Comparison of ENCODE assay signal across 8 cellular contexts in genomic region chr3:190701096-190701532, GRCh38.
DNase-seq lines count a peak whose midpoint lies in the region; ATAC-seq, FAIRE-seq and TF ChIP-seq lines count a peak whose summit lies in the region.

No MANE protein-coding gene starts in this region.

- WGBS in pancreas, 2 donors = 6 to 7% methylated on average over 4 of the region's 4 CpGs

- no peak for DNase-seq in GM10266 (ENCODE audit: extremely low spot score)
- peak; percentile 20 for DNase-seq in HS-27A (ENCODE audit: low read depth)
- no peak for DNase-seq in RWPE2 (ENCODE audit: low spot score)
- peak; percentile 78 for DNase-seq in fibroblast of gingiva (ENCODE audit: low read depth)
- peak; percentile 48 to 70 (median 58) for DNase-seq in pancreas
- DNase-seq in naive thymus-derived CD8-positive, alpha-beta T cell = no peak
- no peak for DNase-seq in CD4-positive, alpha-beta memory T cell

- no peaks in the 10 kb centered on the region for H3K9me3 ChIP-seq in RWPE2 (ENCODE audit: severe bottlenecking)
- H3K9me3 ChIP-seq in pancreas = no peaks in the 10 kb centered on the region
- H3K9me3 ChIP-seq in CD4-positive, alpha-beta memory T cell (ENCODE audit: control insufficient read depth in 1 of 2, low read length in 2 of 2) = no peaks in the 10 kb centered on the region

- intact Hi-C loops in pancreas (cut with DNase I) = loop anchor here in 1 of 3 donors (5.0 kb wide), 1 partner anchor 351 kb away; no protein-coding TSS in a partner anchor
- intact Hi-C loops in CD4-positive, alpha-beta memory T cell (cut with micrococcal nuclease) = no loop called here

- H3K27ac ChIP-seq in RWPE2 (ENCODE audit: poor library complexity, severe bottlenecking) (no peak overlapping the region), pancreas (no peak overlapping the region)
- H3K27ac ChIP-seq in CD4-positive, alpha-beta memory T cell (ENCODE audit: low read depth, low read length) = no peak overlapping the region

- H3K4me1 Mint-ChIP-seq in naive thymus-derived CD8-positive, alpha-beta T cell = no peaks in the 10 kb centered on the region
- H3K4me1 Mint-ChIP-seq in CD4-positive, alpha-beta memory T cell = no peaks in the 10 kb centered on the region

- POLR2A ChIA-PET in naive thymus-derived CD8-positive, alpha-beta T cell (lab: Charles Lee) = no interaction called here
- POLR2A ChIA-PET in CD4-positive, alpha-beta memory T cell (lab: Charles Lee; ENCODE audit: partially characterized antibody) = no interaction called here

- no peak overlapping the region for H3K4me3 Mint-ChIP-seq in naive thymus-derived CD8-positive, alpha-beta T cell
- no peak overlapping the region for H3K4me3 Mint-ChIP-seq in CD4-positive, alpha-beta memory T cell

- FAIRE-seq in pancreas (lab: Jason Lieb, UNC) = peak; percentile 20

- H3K4me1 ChIP-seq in RWPE2 (ENCODE audit: insufficient read depth, poor library complexity, severe bottlenecking) = no peaks in the 10 kb centered on the region
- peaks cover 0 to 8% (median 0%) of the 10 kb centered on the region in 3 donors for H3K4me1 ChIP-seq in pancreas
- no peaks in the 10 kb centered on the region for H3K4me1 ChIP-seq in CD4-positive, alpha-beta memory T cell (ENCODE audit: insufficient read depth, low read length)

- TF ChIP-seq CTCF in GM10266 (IDR thresholded peaks at IDR 0.05; ENCODE audit: control insufficient read depth, insufficient read depth, low read depth, missing control alignments) (peak; percentile 52), RWPE2 (IDR thresholded peaks at IDR 0.05; ENCODE audit: poor library complexity, severe bottlenecking) (peak; percentile 90), pancreas (IDR thresholded peaks at IDR 0.05) (peak; percentile 20 to 55 (median 36))

- no peak overlapping the region for H3K27ac Mint-ChIP-seq in naive thymus-derived CD8-positive, alpha-beta T cell
- no peak overlapping the region for H3K27ac Mint-ChIP-seq in CD4-positive, alpha-beta memory T cell

- H3K4me3 ChIP-seq in RWPE2 (ENCODE audit: severe bottlenecking) (no peak overlapping the region), pancreas (no peak overlapping the region)
- H3K4me3 ChIP-seq in CD4-positive, alpha-beta memory T cell (ENCODE audit: low read length in 2 of 2) = no peak overlapping the region

- no peaks in the 10 kb centered on the region for H3K36me3 ChIP-seq in RWPE2 (ENCODE audit: low read depth)
- no peaks in the 10 kb centered on the region for H3K36me3 ChIP-seq in pancreas
- no peaks in the 10 kb centered on the region for H3K36me3 ChIP-seq in CD4-positive, alpha-beta memory T cell (ENCODE audit: insufficient read depth, low read length)

- H3K27me3 ChIP-seq in RWPE2 (ENCODE audit: insufficient read depth, poor library complexity, severe bottlenecking) (no peaks in the 10 kb centered on the region), pancreas (no peaks in the 10 kb centered on the region)
- H3K27me3 ChIP-seq in CD4-positive, alpha-beta memory T cell (ENCODE audit: insufficient read depth, low read length) = no peaks in the 10 kb centered on the region

- no peaks in the 10 kb centered on the region for H3K9me3 Mint-ChIP-seq in naive thymus-derived CD8-positive, alpha-beta T cell
- peaks cover 0 to 1% (median 0%) of the 10 kb centered on the region in 8 donors for H3K9me3 Mint-ChIP-seq in CD4-positive, alpha-beta memory T cell

- CTCF ChIA-PET in CD4-positive, alpha-beta memory T cell (lab: Charles Lee; ENCODE audit: partially characterized antibody) = no interaction called here

- H3K36me3 Mint-ChIP-seq in naive thymus-derived CD8-positive, alpha-beta T cell = no peaks in the 10 kb centered on the region
- no peaks in the 10 kb centered on the region for H3K36me3 Mint-ChIP-seq in CD4-positive, alpha-beta memory T cell

- peaks cover 7 to 30% (median 11%) of the 10 kb centered on the region in 5 donors for H3K27me3 Mint-ChIP-seq in naive thymus-derived CD8-positive, alpha-beta T cell
- H3K27me3 Mint-ChIP-seq in CD4-positive, alpha-beta memory T cell = peaks cover 4 to 11% of the 10 kb centered on the region in 2 donors

- ATAC-seq in RWPE2 (ENCODE audit: low read depth) (peak; percentile 90), pancreas (peak; percentile 93 to 98 (median 96)), HG03108 (IDR thresholded peaks at IDR 0.05; ENCODE audit: unreplicated experiment) (no peak)
- no peak for ATAC-seq in naive thymus-derived CD8-positive, alpha-beta T cell

Comparison
In these comparisons a context has a peak if more than half of its experiments do, and no peak if none do; other contexts are left out.
1. DNase-seq: peak in HS-27A (single experiment), fibroblast of gingiva (single experiment) and pancreas (6 of 6); none in GM10266 (single experiment), RWPE2 (single experiment), naive thymus-derived CD8-positive, alpha-beta T cell (0 of 10) and CD4-positive, alpha-beta memory T cell (0 of 5).
2. CTCF ChIP-seq: peak in every context shown above with its lines; median percentile 90 in RWPE2; 52 in GM10266; 36 in pancreas.
3. ATAC-seq: peak in RWPE2 (single experiment) and pancreas (4 of 4); none in naive thymus-derived CD8-positive, alpha-beta T cell (0 of 2) and HG03108 (single experiment).